Comparison of ENCODE assay signal across 8 cellular contexts in the genomic region with DNA sequence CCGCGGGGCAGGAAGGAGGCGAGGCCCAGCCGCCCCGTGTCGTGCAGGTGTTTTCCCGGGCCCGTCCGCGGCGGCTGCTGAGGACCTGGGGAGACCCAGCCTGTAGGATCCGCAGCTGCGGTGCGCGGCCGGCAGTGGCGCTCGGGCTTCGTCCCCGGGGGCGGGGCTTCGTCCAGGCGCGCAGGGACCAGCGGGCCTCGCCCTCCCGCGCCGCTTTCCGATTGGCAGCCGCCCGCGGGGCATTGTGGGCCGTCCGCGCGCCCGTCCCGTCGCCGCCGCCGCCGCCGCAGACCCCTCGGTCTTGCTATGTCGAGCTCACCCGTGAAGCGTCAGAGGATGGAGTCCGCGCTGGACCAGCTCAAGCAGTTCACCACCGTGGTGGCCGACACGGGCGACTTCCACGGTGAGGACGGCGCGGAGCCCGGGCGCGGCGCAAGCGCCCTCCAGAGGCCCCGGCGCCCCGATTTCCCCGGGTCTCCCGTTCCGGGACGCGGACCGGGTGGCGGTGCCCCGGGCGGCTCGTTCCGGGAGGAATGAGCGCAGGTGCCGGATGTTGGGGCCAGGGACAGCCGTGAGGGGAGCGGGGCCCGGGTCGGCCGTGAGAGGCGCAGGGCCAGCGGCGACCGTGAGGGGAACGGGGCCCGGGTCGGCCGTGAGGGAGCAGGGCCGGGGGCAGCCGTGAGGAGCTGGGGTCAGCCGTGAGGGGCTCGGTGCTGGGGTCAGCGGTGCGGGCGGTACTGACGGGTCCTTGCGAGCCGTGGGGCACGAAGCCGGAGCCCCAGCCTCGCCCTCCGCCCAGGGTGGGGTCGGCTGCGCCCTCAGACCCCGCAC. TPM values are rescaled to one million over a fixed set of nuclear protein-coding genes. Genes with fewer than 3 reads are reported as not detected.
A peak's percentile ranks its signal among the peaks of the same experiment; 100 is the strongest.
DNase-seq lines count a peak whose midpoint lies in the region; ATAC-seq and TF ChIP-seq lines count a peak whose summit lies in the region.

Gene TALDO1 (plus strand): TSS at position 289 of the 831 bp plus-strand sequence. CDS start 18 bp downstream, at position 307.

- ATAC-seq in HG02588 (IDR thresholded peaks at IDR 0.05; ENCODE audit: unreplicated experiment): peak; percentile 83
- ATAC-seq in upper lobe of left lung (ENCODE audit: low FRiP score in 2 of 2): peak; percentile 95 to 98

- intact Hi-C loops in cardiac septum (cut with DNase I) (loop anchor here (1.0 kb wide), 1 partner anchor 52 kb away; the partner anchor contains the start of genes DEAF1 and TMEM80), posterior vena cava (cut with DNase I) (loop anchor here in 1 of 2 donors (10.0 kb wide), 1 partner anchor 57 kb away; the partner anchor contains the start of genes PIDD1 and RPLP2)

- 0 to 3% methylated on average over 6 to 25 of the region's 110 CpGs for WGBS in upper lobe of left lung, 2 donors

- DNase-seq in GM12865 (ENCODE audit: low read depth) (peak; percentile 93), NCI-H1092 (lab: John Stamatoyannopoulos, UW) (peak; percentile 83), SW 1271 (lab: John Stamatoyannopoulos, UW) (peak; percentile 65 to 82), adipocyte (ENCODE audit: low read depth) (peak; percentile 98), cardiac septum (ENCODE audit: low spot score) (peak; percentile 97), posterior vena cava (ENCODE audit: low spot score) (peak; percentile 97), upper lobe of left lung (peak; percentile 96 to 99)

- H3K27me3 ChIP-seq in adipocyte (replicated peaks; ENCODE audit: control insufficient read depth, insufficient read depth, low read length) (no peaks in the 10 kb centered on the region), upper lobe of left lung (no peaks in the 10 kb centered on the region)

- H3K9ac ChIP-seq in adipocyte (ENCODE audit: low read length): peak within 1 kb of the TSS; percentile 97

- no peak for TF ChIP-seq CTCF in GM12865 (IDR thresholded peaks at IDR 0.05; ENCODE audit: insufficient read depth, low read depth, low read length, missing control alignments)
- peak; percentile 26 to 66 (median 48) for TF ChIP-seq CTCF in upper lobe of left lung (IDR thresholded peaks at IDR 0.05)

- H3K4me1 ChIP-seq in adipocyte (ENCODE audit: control insufficient read depth, insufficient read depth, low read length) (peaks cover 28% of the 10 kb centered on the region), upper lobe of left lung (peaks cover 22 to 43% (median 28%) of the 10 kb centered on the region in 4 donors)

- H3K9me3 ChIP-seq in adipocyte (ENCODE audit: control insufficient read depth, low read length): no peaks in the 10 kb centered on the region
- H3K9me3 ChIP-seq in upper lobe of left lung: no peaks in the 10 kb centered on the region

- no peak for TF ChIP-seq EP300 in upper lobe of left lung (IDR thresholded peaks at IDR 0.05)

- H3K4me3 ChIP-seq in GM12865 (ENCODE audit: low read depth, low read length) (peak within 1 kb of the TSS; percentile 74), adipocyte (ENCODE audit: low read length) (peak within 1 kb of the TSS; percentile 95), upper lobe of left lung (peak within 1 kb of the TSS; percentile 93 to 97 (median 94))

- peak within 1 kb of the TSS; percentile 89 to 96 (median 94) for H3K27ac ChIP-seq in upper lobe of left lung

- H3K36me3 ChIP-seq in adipocyte (ENCODE audit: control insufficient read depth, insufficient read depth, low read length, severe bottlenecking): peaks cover 2% of the 10 kb centered on the region
- H3K36me3 ChIP-seq in upper lobe of left lung: peaks cover 0 to 5% (median 1%) of the 10 kb centered on the region in 4 donors

- peak in 3 of 4 donors; percentile 55 to 90 (median 82) for TF ChIP-seq POLR2A in upper lobe of left lung (IDR thresholded peaks at IDR 0.05)

RNA-seq across cellular contexts. Expression of gene TALDO1, which starts in this region (rescaled TPM):
- total RNA-seq in cardiac septum (92.4 TPM), posterior vena cava (100 to 1,000 TPM in 1 of 2 donors, 10 to 100 TPM in 1; 76.8 to 109 TPM), upper lobe of left lung (100 to 1,000 TPM; 163 to 313 (median 217) TPM)

Comparison
In these comparisons a context has a peak if more than half of its experiments do, and no peak if none do; other contexts are left out.
1. Peak in every context shown above with its lines: DNase-seq, ATAC-seq, H3K4me3 ChIP-seq and H3K27ac ChIP-seq.